ENCODE assay signal across 11 cellular contexts in genomic region chr11:124769804-124770774, GRCh38. TPM values are rescaled to one million over a fixed set of nuclear protein-coding genes. Genes with fewer than 3 reads are reported as not detected.
DNase-seq lines count a peak whose midpoint lies in the region; FAIRE-seq and TF ChIP-seq lines count a peak whose summit lies in the region.
"Had no signal": no experiment of that assay in that cellular context is flagged by ENCODE, and none has a peak within 500 bp of the region (broad histone marks: within the 10 kb centered on the region; RNA-seq: fewer than 3 reads in every experiment).

No MANE protein-coding gene starts in this region.

- peak overlapping the region; percentile 84 for H3K27ac Mint-ChIP-seq in astrocyte (ENCODE audit: unreplicated experiment)
- H3K27ac Mint-ChIP-seq in activated naive CD4-positive, alpha-beta T cell treated with anti-CD3 and anti-CD28 coated beads, Interleukin-2, amount 10 ng/mL, durations not matched to agents 7 days and 5 days, result no peak overlapping the region
- H3K27ac Mint-ChIP-seq: activated CD8-positive, alpha-beta memory T cell treated with anti-CD3 and anti-CD28 coated beads, Interleukin-2, amount 10 ng/mL, durations not matched to agents 7 days and 5 days had no signal

- peaks cover 18% of the 10 kb centered on the region for H3K4me1 Mint-ChIP-seq in astrocyte (ENCODE audit: low read depth, unreplicated experiment)
- H3K4me1 Mint-ChIP-seq in activated naive CD4-positive, alpha-beta T cell treated with anti-CD3 and anti-CD28 coated beads, Interleukin-2, amount 10 ng/mL, durations not matched to agents 7 days and 5 days, result no peaks in the 10 kb centered on the region
- H3K4me1 Mint-ChIP-seq: activated CD8-positive, alpha-beta memory T cell treated with anti-CD3 and anti-CD28 coated beads, Interleukin-2, amount 10 ng/mL, durations not matched to agents 7 days and 5 days had no signal

- H3K4me2 ChIP-seq in astrocyte (ENCODE audit: low read length), result peak overlapping the region; percentile 63

- CTCF ChIA-PET in HEK293 (lab: Yijun Ruan, JAX), result interaction anchor here (0.8 to 2.7 kb wide), 12 partner anchors 8 to 684 kb away, joined by 3 to 18 read pairs (median 3); no protein-coding TSS in a partner anchor
- CTCF ChIA-PET in activated naive CD4-positive, alpha-beta T cell treated with anti-CD3 and anti-CD28 coated beads, Interleukin-2, amount 10 ng/mL, durations not matched to agents 7 days and 5 days (lab: Charles Lee), result interaction anchor here (0.8 to 3.2 kb wide), 6 partner anchors 12 to 101 kb away, joined by 3 to 9 read pairs (median 5); no protein-coding TSS in a partner anchor

- H3K27me3 Mint-ChIP-seq in astrocyte (ENCODE audit: low read depth, unreplicated experiment), result no peaks in the 10 kb centered on the region
- no peaks in the 10 kb centered on the region for H3K27me3 Mint-ChIP-seq in activated naive CD4-positive, alpha-beta T cell treated with anti-CD3 and anti-CD28 coated beads, Interleukin-2, amount 10 ng/mL, durations not matched to agents 7 days and 5 days
- H3K27me3 Mint-ChIP-seq: activated CD8-positive, alpha-beta memory T cell treated with anti-CD3 and anti-CD28 coated beads, Interleukin-2, amount 10 ng/mL, durations not matched to agents 7 days and 5 days had no signal

- H4K20me1 ChIP-seq in astrocyte (ENCODE audit: insufficient read depth, low read length), result peaks cover 4% of the 10 kb centered on the region

- no peaks in the 10 kb centered on the region for H3K9me3 ChIP-seq in HEK293 (ENCODE audit: control insufficient read depth, insufficient read depth, low read depth, low read length)
- H3K9me3 ChIP-seq in astrocyte (ENCODE audit: insufficient read depth, low read depth, low read length), result no peaks in the 10 kb centered on the region

- H3K27ac ChIP-seq in HEK293 (ENCODE audit: extremely low read depth, low read depth, low read length), result no peak overlapping the region
- peak overlapping the region; percentile 60 for H3K27ac ChIP-seq in astrocyte (ENCODE audit: low read depth, low read length)
- H3K27ac ChIP-seq: epithelial cell of prostate, HL-60 had no signal

- peaks cover 13% of the 10 kb centered on the region for H3K36me3 Mint-ChIP-seq in astrocyte (ENCODE audit: low read depth, unreplicated experiment)
- H3K36me3 Mint-ChIP-seq in activated naive CD4-positive, alpha-beta T cell treated with anti-CD3 and anti-CD28 coated beads, Interleukin-2, amount 10 ng/mL, durations not matched to agents 7 days and 5 days, result peaks cover 14% of the 10 kb centered on the region

- POLR2A ChIA-PET in HEK293 (lab: Yijun Ruan, JAX), result interaction anchor here (0.6 to 1.5 kb wide), 4 partner anchors 9 to 96 kb away, joined by 3 to 5 read pairs (median 4); partner anchors contain the start of gene SPA17

- H3K4me3 Mint-ChIP-seq in astrocyte (ENCODE audit: unreplicated experiment), result peak overlapping the region; percentile 62
- H3K4me3 Mint-ChIP-seq in activated naive CD4-positive, alpha-beta T cell treated with anti-CD3 and anti-CD28 coated beads, Interleukin-2, amount 10 ng/mL, durations not matched to agents 7 days and 5 days, result no peak overlapping the region
- H3K4me3 Mint-ChIP-seq: activated CD8-positive, alpha-beta memory T cell treated with anti-CD3 and anti-CD28 coated beads, Interleukin-2, amount 10 ng/mL, durations not matched to agents 7 days and 5 days had no signal

- no peak overlapping the region for H3K4me3 ChIP-seq in HEK293 (ENCODE audit: low read depth, low read length)
- H3K4me3 ChIP-seq in astrocyte (ENCODE audit: insufficient read depth, low read depth, low read length), result no peak overlapping the region

- peak; percentile 25 for DNase-seq in astrocyte (ENCODE audit: low read depth)
- peak; percentile 43 for DNase-seq in non-pigmented ciliary epithelial cell (ENCODE audit: low read depth)
- no peak for DNase-seq in NCI-H2196 treated with DMSO at 0.1 percent for 48 hours (lab: John Stamatoyannopoulos, UW; ENCODE audit: unreplicated experiment)
- DNase-seq in activated naive CD4-positive, alpha-beta T cell treated with anti-CD3 and anti-CD28 coated beads, Interleukin-2, amount 10 ng/mL, durations not matched to agents 7 days and 5 days, result no peak
- no peak for DNase-seq in Ammon's horn (ENCODE audit: low spot score)
- DNase-seq: activated CD8-positive, alpha-beta memory T cell treated with anti-CD3 and anti-CD28 coated beads, Interleukin-2, amount 10 ng/mL, durations not matched to agents 7 days and 5 days; amniotic stem cell had no signal

- no peak for FAIRE-seq in astrocyte (lab: Jason Lieb, UNC)
- FAIRE-seq: keratinocyte had no signal

- H3K36me3 ChIP-seq in HEK293 (ENCODE audit: control insufficient read depth in 2 of 2, insufficient read depth in 1 of 2, low read length in 2 of 2), result peaks cover 0 to 51% of the 10 kb centered on the region in 2 experiments; a peak in 1 of 3 replicates
- H3K36me3 ChIP-seq in astrocyte (ENCODE audit: insufficient read depth, low read length), result peaks cover 10% of the 10 kb centered on the region

- no peak overlapping the region for H3K9ac ChIP-seq in astrocyte (ENCODE audit: low read length)

- no peaks in the 10 kb centered on the region for H3K27me3 ChIP-seq in astrocyte (ENCODE audit: insufficient read depth, low read length)

- no peak for TF ChIP-seq CTCF in HEK293 (tag by site-specific recombination; IDR thresholded peaks at IDR 0.05)
- TF ChIP-seq CTCF in astrocyte (IDR thresholded peaks at IDR 0.05; ENCODE audit: insufficient read depth, low read depth, low read length), result no peak

- peaks cover 7% of the 10 kb centered on the region for H3K79me2 ChIP-seq in astrocyte (ENCODE audit: insufficient read depth, low read length)

- H2AFZ ChIP-seq in astrocyte (ENCODE audit: low read depth, low read length), result no peak overlapping the region

- no peaks in the 10 kb centered on the region for H3K9me3 Mint-ChIP-seq in astrocyte (ENCODE audit: unreplicated experiment)
- H3K9me3 Mint-ChIP-seq in activated naive CD4-positive, alpha-beta T cell treated with anti-CD3 and anti-CD28 coated beads, Interleukin-2, amount 10 ng/mL, durations not matched to agents 7 days and 5 days, result no peaks in the 10 kb centered on the region

- H3K4me1 ChIP-seq in HEK293 (ENCODE audit: control insufficient read depth, insufficient read depth, low read length) (no peaks in the 10 kb centered on the region), astrocyte (ENCODE audit: insufficient read depth, low read length) (peaks cover 17% of the 10 kb centered on the region)

TF ChIP-seq in HEK293, 187 proteins besides CTCF, POLR2A, EP300 and RAD21:
- TF ChIP-seq, protein P1, sequence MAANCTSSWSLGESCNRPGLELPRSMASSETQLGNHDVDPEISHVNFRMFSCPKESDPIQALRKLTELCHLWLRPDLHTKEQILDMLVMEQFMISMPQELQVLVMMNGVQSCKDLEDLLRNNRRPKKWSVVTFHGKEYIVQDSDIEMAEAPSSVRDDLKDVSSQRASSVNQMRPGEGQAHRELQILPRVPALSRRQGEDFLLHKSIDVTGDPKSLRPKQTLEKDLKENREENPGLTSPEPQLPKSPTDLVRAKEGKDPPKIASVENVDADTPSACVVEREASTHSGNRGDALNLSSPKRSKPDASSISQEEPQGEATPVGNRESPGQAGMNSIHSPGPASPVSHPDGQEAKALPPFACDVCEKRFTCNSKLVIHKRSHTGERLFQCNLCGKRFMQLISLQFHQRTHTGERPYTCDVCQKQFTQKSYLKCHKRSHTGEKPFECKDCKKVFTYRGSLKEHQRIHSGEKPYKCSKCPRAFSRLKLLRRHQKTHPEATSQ (tag by site-specific recombination; IDR thresholded peaks at IDR 0.05), result no peak
- no peak for TF ChIP-seq SCRT2 (tag by site-specific recombination; IDR thresholded peaks at IDR 0.05)
- peak; percentile 14; the same call in 1 of the 2 replicates for TF ChIP-seq ZNF629 (tag by site-specific recombination; IDR thresholded peaks at IDR 0.05)
- peak; percentile 63 for TF ChIP-seq GLIS1 (tag by site-specific recombination; IDR thresholded peaks at IDR 0.05)

RNA-seq across cellular contexts. Expression of gene ESAM, which starts 8.0 kb away (rescaled TPM):
- 9.4 and 22.0 TPM in 2 replicates for total RNA-seq in astrocyte

RNA-seq across cellular contexts. Expression of gene VSIG2, which starts 18.0 kb away (rescaled TPM):
- 0.18 TPM in 1 of 2 replicates, not detected in the other for total RNA-seq in astrocyte
- total RNA-seq: activated CD8-positive, alpha-beta memory T cell treated with anti-CD3 and anti-CD28 coated beads, Interleukin-2, amount 10 ng/mL, durations not matched to agents 7 days and 5 days had no signal

RNA-seq across cellular contexts. Expression of gene MSANTD2, which starts 30.1 kb away (rescaled TPM):
- 13.7 and 18.7 TPM in 2 replicates for total RNA-seq in astrocyte

RNA-seq across cellular contexts. Expression of gene NRGN, which starts 30.3 kb away (rescaled TPM):
- total RNA-seq in astrocyte, result 1.5 and 1.7 TPM in 2 replicates

Comparison
In these comparisons a context has a peak if more than half of its experiments do, and no peak if none do; other contexts are left out.
1. DNase-seq: peak in astrocyte (single experiment) and non-pigmented ciliary epithelial cell (single experiment); none in NCI-H2196 treated with DMSO at 0.1 percent for 48 hours (single experiment), activated naive CD4-positive, alpha-beta T cell treated with anti-CD3 and anti-CD28 coated beads, Interleukin-2, amount 10 ng/mL, durations not matched to agents 7 days and 5 days (single experiment) and Ammon's horn (single experiment).